ENCODE assay signal across 8 cellular contexts in genomic region chr1:204623894-204624361, GRCh38.
DNase-seq lines count a peak whose midpoint lies in the region; ATAC-seq and TF ChIP-seq lines count a peak whose summit lies in the region.

No MANE protein-coding gene starts in this region.

- ATAC-seq in omental fat pad (ENCODE audit: low FRiP score), result no peak

- H3K9me3 ChIP-seq in NT2/D1 (ENCODE audit: insufficient read depth, low read length), result no peaks in the 10 kb centered on the region

- H3K27me3 Mint-ChIP-seq in osteocyte (ENCODE audit: unreplicated experiment), result peaks cover 10% of the 10 kb centered on the region

- H3K36me3 ChIP-seq in NT2/D1 (ENCODE audit: insufficient read depth, insufficient read length, low read length), result peaks cover 3% of the 10 kb centered on the region

- no peak overlapping the region for H3K4me3 Mint-ChIP-seq in osteocyte (ENCODE audit: unreplicated experiment)

- H3K9ac ChIP-seq in NT2/D1 (ENCODE audit: insufficient read length, low read depth), result peak overlapping the region; percentile 45

- H3K9me3 Mint-ChIP-seq in osteocyte (ENCODE audit: unreplicated experiment), result no peaks in the 10 kb centered on the region

- H3K27me3 ChIP-seq in NT2/D1 (ENCODE audit: insufficient read depth, insufficient read length), result no peaks in the 10 kb centered on the region

- no peaks in the 10 kb centered on the region for H3K4me1 Mint-ChIP-seq in osteocyte (ENCODE audit: unreplicated experiment)

- peaks cover 33% of the 10 kb centered on the region for H3K4me1 ChIP-seq in NT2/D1 (ENCODE audit: insufficient read depth, insufficient read length)

- H3K4me3 ChIP-seq in NT2/D1 (ENCODE audit: insufficient read length, low read depth) (no peak overlapping the region), fibroblast of mammary gland (ENCODE audit: control insufficient read depth, low read depth, low read length) (no peak overlapping the region)

- DNase-seq in 8988T, result peak; percentile 49
- peak; percentile 12 for DNase-seq in EL
- peak; percentile 57 for DNase-seq in NT2/D1 (ENCODE audit: low read depth, low spot score)
- no peak for DNase-seq in fibroblast of mammary gland (ENCODE audit: low read depth)
- no peak for DNase-seq in osteocyte (ENCODE audit: extremely low spot score, unreplicated experiment)
- no peak for DNase-seq in omental fat pad (ENCODE audit: low spot score)
- DNase-seq in NCI-H1105 (lab: John Stamatoyannopoulos, UW), result no peak
- no peak for DNase-seq in NCI-H2196 (lab: John Stamatoyannopoulos, UW; ENCODE audit: unreplicated experiment)

- H3K27ac Mint-ChIP-seq in osteocyte (ENCODE audit: unreplicated experiment), result no peak overlapping the region

- H3K36me3 Mint-ChIP-seq in osteocyte (ENCODE audit: unreplicated experiment), result no peaks in the 10 kb centered on the region

- peak; percentile 13 for TF ChIP-seq CTCF in fibroblast of mammary gland (conservative IDR thresholded peaks at IDR 0.05; ENCODE audit: control insufficient read depth, insufficient read depth, low read depth, low read length)
- no peak for TF ChIP-seq CTCF in osteocyte (IDR thresholded peaks at IDR 0.05)
- no peak for TF ChIP-seq CTCF in omental fat pad (IDR thresholded peaks at IDR 0.05)

Comparison
In these comparisons a context has a peak if more than half of its experiments do, and no peak if none do; other contexts are left out.
1. DNase-seq: peak in 8988T (single experiment), EL (single experiment) and NT2/D1 (single experiment); none in fibroblast of mammary gland (single experiment), osteocyte (single experiment), omental fat pad (single experiment), NCI-H1105 (single experiment) and NCI-H2196 (single experiment).